In the genomic region with DNA sequence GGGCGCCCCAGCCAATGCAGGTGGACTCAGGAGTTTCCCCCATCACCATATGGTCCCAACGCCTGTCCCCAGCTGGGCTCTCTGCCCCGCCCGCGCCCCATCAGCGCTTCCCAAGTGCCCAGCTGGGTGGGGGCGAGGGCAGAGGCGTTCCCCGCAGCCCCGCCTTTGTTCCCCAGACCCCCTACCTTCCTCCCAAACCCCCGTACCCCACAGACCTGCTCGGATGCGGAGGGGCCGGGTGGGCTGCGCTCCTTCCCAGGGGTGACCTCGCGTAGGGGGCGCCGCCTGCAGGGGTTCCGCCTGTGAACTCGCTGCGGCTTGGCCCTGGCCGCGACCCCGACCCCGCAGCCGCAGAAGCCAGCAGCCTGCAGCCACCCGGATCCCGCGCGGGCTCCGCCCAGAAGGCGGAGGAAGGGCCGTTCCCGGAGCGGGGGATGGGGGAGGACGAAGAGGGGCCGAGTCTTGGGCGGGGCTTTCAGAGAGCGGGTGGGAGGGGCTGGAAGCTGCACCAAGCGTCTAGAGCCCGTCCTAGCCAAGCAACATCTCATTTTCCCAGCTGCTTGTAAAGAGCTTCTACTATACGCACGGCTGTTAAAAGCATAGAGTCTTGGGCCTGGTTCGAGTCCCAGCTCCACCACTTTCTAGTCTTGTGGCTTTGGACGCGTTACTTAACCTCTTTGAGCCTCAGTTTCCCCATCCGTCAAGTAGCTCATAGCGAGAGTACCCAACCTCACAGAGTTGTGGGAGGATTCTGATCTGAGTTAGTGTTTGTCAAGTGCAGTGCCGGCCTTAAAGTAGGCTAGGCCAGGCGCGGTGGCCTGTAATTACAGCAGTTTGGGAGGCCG, we compare ENCODE assay signal across 8 cellular contexts. TPM values are rescaled to one million over a fixed set of nuclear protein-coding genes. Genes with fewer than 3 reads are reported as not detected.
DNase-seq lines count a peak whose midpoint lies in the region; FAIRE-seq and TF ChIP-seq lines count a peak whose summit lies in the region.

A gene with protein sequence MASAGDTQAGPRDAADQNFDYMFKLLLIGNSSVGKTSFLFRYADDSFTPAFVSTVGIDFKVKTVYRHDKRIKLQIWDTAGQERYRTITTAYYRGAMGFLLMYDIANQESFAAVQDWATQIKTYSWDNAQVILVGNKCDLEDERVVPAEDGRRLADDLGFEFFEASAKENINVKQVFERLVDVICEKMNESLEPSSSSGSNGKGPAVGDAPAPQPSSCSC (minus strand): TSS at position 404 of the 845 bp plus-strand sequence. CDS start 2,258 bp downstream, outside the sequence.

- H3K79me2 ChIP-seq in H9 (ENCODE audit: insufficient read depth, low read length), result no peaks in the 10 kb centered on the region
- no peaks in the 10 kb centered on the region for H3K79me2 ChIP-seq in astrocyte (ENCODE audit: insufficient read depth, low read length)

- no peak for FAIRE-seq in astrocyte (lab: Jason Lieb, UNC)

- H3K18ac ChIP-seq in H9 (ENCODE audit: insufficient read length, low read depth, low read length), result peak within 1 kb of the TSS; percentile 72

- H3K36me3 ChIP-seq in astrocyte (ENCODE audit: insufficient read depth, low read length), result no peaks in the 10 kb centered on the region
- peaks cover 8% of the 10 kb centered on the region for H3K36me3 ChIP-seq in urinary bladder (ENCODE audit: insufficient read depth)

- H3K36me3 Mint-ChIP-seq in H9 (ENCODE audit: insufficient read depth in 1 of 3, low read depth in 3 of 3), result peaks cover 11 to 37% (median 31%) of the 10 kb centered on the region in 3 experiments
- peaks cover 12% of the 10 kb centered on the region for H3K36me3 Mint-ChIP-seq in astrocyte (ENCODE audit: low read depth, unreplicated experiment)

- H3K9me3 ChIP-seq in H9 (ENCODE audit: control insufficient read depth, low read depth, low read length), result no peaks in the 10 kb centered on the region
- H3K9me3 ChIP-seq in astrocyte (ENCODE audit: insufficient read depth, low read depth, low read length), result no peaks in the 10 kb centered on the region

- no peak within 1 kb of the TSS for H4K5ac ChIP-seq in H9 (ENCODE audit: insufficient read length, low read depth, low read length)

- H3K27me3 ChIP-seq in H9 (ENCODE audit: insufficient read depth, low read length), result no peaks in the 10 kb centered on the region
- no peaks in the 10 kb centered on the region for H3K27me3 ChIP-seq in astrocyte (ENCODE audit: insufficient read depth, low read length)

- H3K4me2 ChIP-seq in H9 (ENCODE audit: insufficient read depth, insufficient read length, low read length) (peak within 1 kb of the TSS; percentile 45), astrocyte (ENCODE audit: low read length) (peak within 1 kb of the TSS; percentile 74)

- no peak within 1 kb of the TSS for H2BK5ac ChIP-seq in H9 (ENCODE audit: insufficient read length, low read length)

- peak within 1 kb of the TSS; percentile 11; the same call in 1 of the 2 replicates for H3K14ac ChIP-seq in H9 (ENCODE audit: insufficient read depth, low read length)

- H2BK15ac ChIP-seq in H9 (ENCODE audit: low read depth, low read length), result no peak within 1 kb of the TSS

- H3K27ac Mint-ChIP-seq in H9 (peak within 1 kb of the TSS in 2 of 3 experiments; percentile 20 to 65; a peak in 1 of 7 replicates), astrocyte (ENCODE audit: unreplicated experiment) (peak within 1 kb of the TSS; percentile 62)

- H3K4me1 Mint-ChIP-seq in H9 (peaks cover 8% of the 10 kb centered on the region in 2 experiments), astrocyte (ENCODE audit: low read depth, unreplicated experiment) (peaks cover 8% of the 10 kb centered on the region)

- H2BK120ac ChIP-seq in H9 (ENCODE audit: low read depth, low read length, poor library complexity, severe bottlenecking), result no peak within 1 kb of the TSS

- WGBS in H9 (ENCODE audit: extremely low coverage, insufficient read length, low lambda C conversion rate), result no CpG with 5 or more reads among the region's 53 CpGs
- WGBS in urinary bladder, result 6% methylated on average over 53 of the region's 53 CpGs

- peaks cover 3% of the 10 kb centered on the region; the same call in 1 of the 2 replicates for H3K27me3 Mint-ChIP-seq in H9 (ENCODE audit: low read depth)
- no peaks in the 10 kb centered on the region for H3K27me3 Mint-ChIP-seq in astrocyte (ENCODE audit: low read depth, unreplicated experiment)

- H2AFZ ChIP-seq in H9 (ENCODE audit: low read length), result peak within 1 kb of the TSS; percentile 57
- peak within 1 kb of the TSS; percentile 58 for H2AFZ ChIP-seq in astrocyte (ENCODE audit: low read depth, low read length)

- H3K23ac ChIP-seq in H9 (ENCODE audit: insufficient read length, low read depth, low read length), result no peak within 1 kb of the TSS

- no peak within 1 kb of the TSS for H2BK20ac ChIP-seq in H9 (ENCODE audit: low read depth, low read length, poor library complexity, severe bottlenecking)

- H3K9ac ChIP-seq in H9 (ENCODE audit: extremely low read depth, insufficient read length, low read length) (no peak within 1 kb of the TSS), astrocyte (ENCODE audit: low read length) (peak within 1 kb of the TSS; percentile 13)

- TF ChIP-seq CTCF in H9 (conservative IDR thresholded peaks at IDR 0.05) (no peak), astrocyte (IDR thresholded peaks at IDR 0.05; ENCODE audit: insufficient read depth, low read depth, low read length) (no peak)

- no peak within 1 kb of the TSS for H3K4ac ChIP-seq in H9 (ENCODE audit: low read depth, low read length)

- no peak within 1 kb of the TSS for H4K8ac ChIP-seq in H9 (replicated peaks; ENCODE audit: insufficient read length, low read depth, low read length)

- H3K4me3 Mint-ChIP-seq in H9 (peak within 1 kb of the TSS; percentile 74 to 89), astrocyte (ENCODE audit: unreplicated experiment) (peak within 1 kb of the TSS; percentile 81)

- no peak within 1 kb of the TSS for H2BK12ac ChIP-seq in H9 (ENCODE audit: insufficient read length, low read depth, low read length)

- no peaks in the 10 kb centered on the region for H3K79me1 ChIP-seq in H9 (ENCODE audit: insufficient read depth, low read depth, low read length, poor library complexity, severe bottlenecking)

- H3K56ac ChIP-seq in H9 (ENCODE audit: insufficient read length, low read depth, low read length), result no peak within 1 kb of the TSS

- no peaks in the 10 kb centered on the region; a peak in 1 of 5 replicates for H3K9me3 Mint-ChIP-seq in H9
- H3K9me3 Mint-ChIP-seq in astrocyte (ENCODE audit: unreplicated experiment), result peaks cover 4% of the 10 kb centered on the region

- H3K23me2 ChIP-seq in H9 (ENCODE audit: insufficient read length, low read depth, low read length, poor library complexity, severe bottlenecking), result peaks cover 8% of the 10 kb centered on the region

- DNase-seq in COR-L47 (lab: John Stamatoyannopoulos, UW) (peak; percentile 81), H9 (peak; percentile 96), NCI-H187 treated with DMSO at 0.1 percent for 48 hours (lab: John Stamatoyannopoulos, UW) (peak; percentile 59), T-helper 9 cell (peak; percentile 59), astrocyte (ENCODE audit: low read depth) (peak; percentile 59), hepatic stellate cell (ENCODE audit: low spot score) (peak; percentile 95), pulmonary artery endothelial cell (ENCODE audit: low read depth, low spot score) (peak; percentile 57)

- H2AK5ac ChIP-seq in H9 (ENCODE audit: insufficient read length, low read length), result no peak within 1 kb of the TSS

- H4K91ac ChIP-seq in H9 (ENCODE audit: insufficient read length, low read depth, low read length), result no peak within 1 kb of the TSS

- H3T11ph ChIP-seq in H9 (ENCODE audit: low read length), result no peak within 1 kb of the TSS

- peak within 1 kb of the TSS; percentile 32 for H3K4me3 ChIP-seq in astrocyte (ENCODE audit: insufficient read depth, low read depth, low read length)
- H3K4me3 ChIP-seq in urinary bladder (ENCODE audit: low read depth, low read length), result peak within 1 kb of the TSS; percentile 89

- H4K20me1 ChIP-seq in H9 (ENCODE audit: control insufficient read depth, insufficient read depth, insufficient read length), result no peaks in the 10 kb centered on the region
- peaks cover 8% of the 10 kb centered on the region for H4K20me1 ChIP-seq in astrocyte (ENCODE audit: insufficient read depth, low read length)

- H3K27ac ChIP-seq in H9 (ENCODE audit: insufficient read length, low read depth, low read length) (no peak within 1 kb of the TSS), astrocyte (ENCODE audit: low read depth, low read length) (no peak within 1 kb of the TSS), urinary bladder (ENCODE audit: low read depth) (peak within 1 kb of the TSS; percentile 54)

- H3K4me1 ChIP-seq in H9 (ENCODE audit: insufficient read depth, low read length), result no peaks in the 10 kb centered on the region
- peaks cover 10% of the 10 kb centered on the region for H3K4me1 ChIP-seq in astrocyte (ENCODE audit: insufficient read depth, low read length)
- no peaks in the 10 kb centered on the region for H3K4me1 ChIP-seq in urinary bladder (ENCODE audit: insufficient read depth)

RNA-seq across cellular contexts. Expression of the gene that starts here (rescaled TPM):
- total RNA-seq in H9 (2021), result 29.4 and 32.8 TPM in 2 replicates
- total RNA-seq in astrocyte, result 8.0 and 14.4 TPM in 2 replicates
- total RNA-seq in pulmonary artery endothelial cell, result 47.1 and 60.7 TPM in 2 replicates
- 13.4 TPM for total RNA-seq in urinary bladder
- 12.4 TPM for polyA plus RNA-seq in urinary bladder
